8 cellular contexts compared by ENCODE assay signal in the genomic region with DNA sequence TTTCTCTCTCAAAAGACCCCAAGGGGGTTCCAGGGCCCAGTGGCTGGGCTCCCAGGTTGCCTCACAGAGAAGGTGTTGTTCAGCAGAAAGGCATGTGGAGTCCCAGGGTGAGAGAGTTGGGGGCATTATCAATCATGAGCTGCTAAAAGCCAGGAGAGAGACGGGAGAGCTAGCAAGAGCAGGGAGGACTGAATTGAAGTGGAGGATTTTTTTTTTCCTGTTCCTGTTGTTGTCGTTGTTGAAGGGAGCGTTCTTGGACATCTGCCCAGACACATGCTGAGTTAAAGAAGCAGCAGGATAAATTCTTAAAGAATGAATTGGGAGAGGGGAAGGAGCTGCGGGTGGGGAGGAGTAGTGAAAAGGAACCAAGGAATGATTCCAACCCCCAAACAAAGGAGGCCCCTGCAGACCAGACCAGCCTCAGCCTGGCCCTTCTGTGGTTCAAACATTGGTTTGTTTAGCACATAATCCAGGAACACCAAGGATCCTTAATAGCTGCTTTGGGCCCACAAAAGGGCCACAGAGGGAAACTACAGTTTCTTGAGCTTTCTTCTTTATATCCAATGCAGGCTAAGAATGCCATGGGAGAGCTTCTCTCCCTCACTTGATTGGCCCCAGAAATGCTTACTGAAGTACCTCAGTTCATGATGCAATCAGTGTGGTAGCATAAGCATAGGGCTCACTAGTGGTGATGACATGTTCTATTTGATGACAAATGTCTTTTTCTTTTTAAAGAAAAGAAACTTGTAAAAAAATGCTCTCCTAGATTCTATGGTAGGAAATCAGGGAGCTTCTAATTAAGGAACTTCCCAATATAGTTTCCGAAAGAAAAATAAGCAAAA.
DNase-seq lines count a peak whose midpoint lies in the region; ATAC-seq lines count a peak whose summit lies in the region.

No MANE protein-coding gene starts in this region.

- peaks cover 4 to 17% of the 10 kb centered on the region in 2 donors for H3K4me1 Mint-ChIP-seq in effector memory CD8-positive, alpha-beta T cell (ENCODE audit: low read depth in 2 of 2)

- peak overlapping the region; percentile 98 for H2BK15ac ChIP-seq in mesenchymal stem cell (ENCODE audit: low read depth, poor library complexity, severe bottlenecking)

- H3K9me3 Mint-ChIP-seq in effector memory CD8-positive, alpha-beta T cell: no peaks in the 10 kb centered on the region

- peak overlapping the region; percentile 64 for H2AK5ac ChIP-seq in mesenchymal stem cell (ENCODE audit: low read length, severe bottlenecking)

- peak overlapping the region; percentile 39 for H4K91ac ChIP-seq in mesenchymal stem cell (ENCODE audit: low read length)

- peak overlapping the region; percentile 19 for H4K8ac ChIP-seq in mesenchymal stem cell (ENCODE audit: low read length)

- H3K27me3 ChIP-seq in mesenchymal stem cell (ENCODE audit: control insufficient read depth in 1 of 2, insufficient read depth in 1 of 2, low read length in 2 of 2): no peaks in the 10 kb centered on the region

- H2AFZ ChIP-seq in mesenchymal stem cell (ENCODE audit: low read depth, low read length): no peak overlapping the region

- peak overlapping the region; percentile 42 to 57 for H2BK12ac ChIP-seq in mesenchymal stem cell (ENCODE audit: low read length in 2 of 2)

- DNase-seq in Caki2 (ENCODE audit: low read depth): peak; percentile 54
- peak; percentile 44 for DNase-seq in NCI-H2196 treated with DMSO at 0.1 percent for 48 hours (lab: John Stamatoyannopoulos, UW; ENCODE audit: unreplicated experiment)
- DNase-seq in dermis microvascular lymphatic vessel endothelial cell (ENCODE audit: low read depth in 2 of 2): peak; percentile 5 to 7
- peak; percentile 94 for DNase-seq in mesenchymal stem cell
- DNase-seq in ureter (ENCODE audit: low spot score): peak; percentile 83
- DNase-seq in dermis blood vessel endothelial cell: no peak
- no peak for DNase-seq in effector memory CD8-positive, alpha-beta T cell

- H3K4me2 ChIP-seq in mesenchymal stem cell (ENCODE audit: low read length, poor library complexity, severe bottlenecking): peak overlapping the region; percentile 17

- H3K27ac ChIP-seq in mesenchymal stem cell (ENCODE audit: low read length, poor library complexity, severe bottlenecking): peak overlapping the region; percentile 85

- H3K4me3 Mint-ChIP-seq in effector memory CD8-positive, alpha-beta T cell: no peak overlapping the region

- H3K79me1 ChIP-seq in mesenchymal stem cell (replicated peaks; ENCODE audit: low read length, poor library complexity, severe bottlenecking): peaks cover 12% of the 10 kb centered on the region

- no peak overlapping the region for H3K27ac Mint-ChIP-seq in effector memory CD8-positive, alpha-beta T cell

- no peaks in the 10 kb centered on the region for H3K36me3 Mint-ChIP-seq in effector memory CD8-positive, alpha-beta T cell (ENCODE audit: insufficient read depth)

- H3K23ac ChIP-seq in mesenchymal stem cell (ENCODE audit: low read length in 2 of 2): no peak overlapping the region

- H3K18ac ChIP-seq in mesenchymal stem cell (ENCODE audit: low read depth in 1 of 2, low read length in 2 of 2): peak overlapping the region; percentile 76 to 89

- peaks cover 9% of the 10 kb centered on the region for H3K4me1 ChIP-seq in mesenchymal stem cell (ENCODE audit: control insufficient read depth, insufficient read depth, low read depth, low read length)

- peak overlapping the region; percentile 54 for H2BK5ac ChIP-seq in mesenchymal stem cell (ENCODE audit: low read depth, low read length, poor library complexity, severe bottlenecking)

- ATAC-seq in HG02759 (IDR thresholded peaks at IDR 0.05; ENCODE audit: unreplicated experiment): no peak
- no peak for ATAC-seq in effector memory CD8-positive, alpha-beta T cell (replicated peaks)

- peak overlapping the region; percentile 63 for H3K9ac ChIP-seq in mesenchymal stem cell (ENCODE audit: low read length)

- no peaks in the 10 kb centered on the region for H3K9me3 ChIP-seq in mesenchymal stem cell (ENCODE audit: control insufficient read depth, low read length)

- H3K4ac ChIP-seq in mesenchymal stem cell (ENCODE audit: low read depth in 1 of 2, low read length in 2 of 2): peak overlapping the region; percentile 57 to 75

- 36% methylated on average over 3 of the region's 5 CpGs for WGBS in mesenchymal stem cell

- H3K27me3 Mint-ChIP-seq in effector memory CD8-positive, alpha-beta T cell: peaks cover 0 to 5% of the 10 kb centered on the region in 2 donors

- H3K4me3 ChIP-seq in mesenchymal stem cell (ENCODE audit: insufficient read depth in 1 of 2, low read depth in 1 of 2, low read length in 2 of 2): no peak overlapping the region

- no peaks in the 10 kb centered on the region for H3K36me3 ChIP-seq in mesenchymal stem cell (ENCODE audit: control insufficient read depth in 1 of 2, insufficient read depth in 2 of 2, low read depth in 1 of 2, low read length in 2 of 2)

- no peak overlapping the region for H3K14ac ChIP-seq in mesenchymal stem cell (ENCODE audit: low read length in 2 of 2)

- H2BK120ac ChIP-seq in mesenchymal stem cell (ENCODE audit: low read depth, low read length): peak overlapping the region; percentile 29

- in situ Hi-C loops in Caki2 (cut with HindIII; ENCODE audit: low pct_unique_long_range_greater_than_20kb, low sequenced_read_pairs): no loop called here

Comparison
In these comparisons a context has a peak if more than half of its experiments do, and no peak if none do; other contexts are left out.
1. DNase-seq: peak in Caki2 (single experiment), NCI-H2196 treated with DMSO at 0.1 percent for 48 hours (single experiment), dermis microvascular lymphatic vessel endothelial cell (2 of 2), mesenchymal stem cell (single experiment) and ureter (single experiment); none in dermis blood vessel endothelial cell (single experiment) and effector memory CD8-positive, alpha-beta T cell (0 of 3).